Comparison of ENCODE assay signal across 15 cellular contexts in genomic region chr2:218991674-218992168, GRCh38. TPM values are rescaled to one million over a fixed set of nuclear protein-coding genes. Genes with fewer than 3 reads are reported as not detected.
DNase-seq lines count a peak whose midpoint lies in the region; ATAC-seq and TF ChIP-seq lines count a peak whose summit lies in the region.
"Had no signal": no experiment of that assay in that cellular context is flagged by ENCODE, and none has a peak within 500 bp of the region (broad histone marks: within the 10 kb centered on the region; RNA-seq: fewer than 3 reads in every experiment).

No MANE protein-coding gene starts in this region.

- no peaks in the 10 kb centered on the region for H3K9me3 ChIP-seq in breast epithelium
- no peaks in the 10 kb centered on the region for H3K9me3 ChIP-seq in spleen
- H3K9me3 ChIP-seq: Peyer's patch had no signal

- no peak overlapping the region for H3K4me3 Mint-ChIP-seq in MCF 10A (ENCODE audit: unreplicated experiment)

- peaks cover 2% of the 10 kb centered on the region for H3K36me3 Mint-ChIP-seq in MCF 10A (ENCODE audit: insufficient read depth, unreplicated experiment)

- ATAC-seq in SK-N-SH treated with all-trans-retinoic acid at 6 μM for 48 hours (0 out of 3 replicates have a peak, but pooled peaks have one; percentile 7), GM19452 (IDR thresholded peaks at IDR 0.05; ENCODE audit: unreplicated experiment) (no peak)

- peaks cover 15 to 90% of the 10 kb centered on the region in 2 donors for H3K27me3 ChIP-seq in breast epithelium
- peaks cover 16 to 100% (median 100%) of the 10 kb centered on the region in 7 donors for H3K27me3 ChIP-seq in spleen (replicated peaks in 1 of 7)

- intact Hi-C loops in MCF 10A (cut with micrococcal nuclease) (no loop called here), breast epithelium (cut with DNase I; ENCODE audit: low total_unique reads) (no loop called here), spleen (cut with DNase I; ENCODE audit: low total_unique reads) (no loop called here)

- WGBS in spleen, 5 donors = 3 to 17% (median 11%) methylated on average over 12 to 13 of the region's 13 CpGs

- H3K27ac Mint-ChIP-seq in MCF 10A (ENCODE audit: low read depth, unreplicated experiment) = no peak overlapping the region

- H3K27ac ChIP-seq in breast epithelium (no peak overlapping the region), spleen (no peak overlapping the region)
- H3K27ac ChIP-seq: coronary artery, parathyroid adenoma, Peyer's patch had no signal

- peaks cover 55% of the 10 kb centered on the region for H3K27me3 Mint-ChIP-seq in MCF 10A (ENCODE audit: insufficient read depth, unreplicated experiment)

- H3K4me1 ChIP-seq in breast epithelium (peaks cover 3 to 20% of the 10 kb centered on the region in 2 donors), spleen (peaks cover 17 to 35% (median 25%) of the 10 kb centered on the region in 6 donors)

- TF ChIP-seq CTCF in MCF 10A (IDR thresholded peaks at IDR 0.05; ENCODE audit: unreplicated experiment) (no peak), breast epithelium (IDR thresholded peaks at IDR 0.05) (no peak), fibroblast of the aortic adventitia (IDR thresholded peaks at IDR 0.05; ENCODE audit: insufficient read depth, low read length) (no peak), spleen (IDR thresholded peaks at IDR 0.05 in 8 of 11, conservative IDR thresholded peaks at IDR 0.05 in 3 of 11) (no peak)

- no TSS peak for BruUV-seq in MCF 10A (replicated peaks; lab: Mats Ljungman, UMichigan)

- H3K4me3 ChIP-seq in breast epithelium (no peak overlapping the region), fibroblast of the aortic adventitia (ENCODE audit: low read depth, low read length) (no peak overlapping the region), spleen (no peak overlapping the region)
- H3K4me3 ChIP-seq: coronary artery, lung, Peyer's patch had no signal

- H3K36me3 ChIP-seq in breast epithelium (no peaks in the 10 kb centered on the region), spleen (no peaks in the 10 kb centered on the region)
- H3K36me3 ChIP-seq: Peyer's patch had no signal

- POLR2A ChIA-PET in MCF 10A (lab: Yijun Ruan, JAX) = no interaction called here

- peak; percentile 26 for DNase-seq in MCF 10A (ENCODE audit: unreplicated experiment)
- DNase-seq in breast epithelium (ENCODE audit: low spot score in 2 of 2) = no peak
- peak; percentile 37 for DNase-seq in fibroblast of the aortic adventitia (ENCODE audit: low read depth)
- DNase-seq in spleen = peak; percentile 55
- DNase-seq in NCI-H446 treated with DMSO at 0.1 percent for 48 hours (lab: John Stamatoyannopoulos, UW) = no peak
- no peak for DNase-seq in COR-L47 (lab: John Stamatoyannopoulos, UW)
- DNase-seq: activated naive CD4-positive, alpha-beta T cell; NCI-H2171; T1000 had no signal

- H3K4me1 Mint-ChIP-seq in MCF 10A (ENCODE audit: insufficient read depth, unreplicated experiment) = no peaks in the 10 kb centered on the region

- CTCF ChIA-PET in MCF 10A (lab: Yijun Ruan, JAX) = interaction anchor here (0.7 to 0.9 kb wide), 2 partner anchors 105 to 152 kb away, joined by 3 to 4 read pairs; no protein-coding TSS in a partner anchor

- no peak for TF ChIP-seq POLR2A in breast epithelium (IDR thresholded peaks at IDR 0.05)
- TF ChIP-seq POLR2A in spleen (IDR thresholded peaks at IDR 0.05) = no peak

- no peaks in the 10 kb centered on the region for H3K9me3 Mint-ChIP-seq in MCF 10A (ENCODE audit: unreplicated experiment)

TF ChIP-seq in SK-N-SH treated with all-trans-retinoic acid at 6 μM for 48 hours, 23 proteins besides CTCF, POLR2A, EP300 and RAD21 (continues in another document):
- TF ChIP-seq TCF4 (CRISPR knock-in tag; IDR thresholded peaks at IDR 0.05; ENCODE audit: borderline replicate concordance) (no peak), ZNF8 (CRISPR knock-in tag; IDR thresholded peaks at IDR 0.05) (no peak), ARNTL (CRISPR knock-in tag; IDR thresholded peaks at IDR 0.05; ENCODE audit: borderline replicate concordance, low read depth) (no peak), TOX (CRISPR knock-in tag; IDR thresholded peaks at IDR 0.05; ENCODE audit: borderline replicate concordance) (no peak), SNAI2 (CRISPR knock-in tag; IDR thresholded peaks at IDR 0.05) (no peak), ZFP3 (CRISPR knock-in tag; IDR thresholded peaks at IDR 0.05) (no peak), TSHZ2 (CRISPR knock-in tag; IDR thresholded peaks at IDR 0.05) (no peak), RARB (CRISPR knock-in tag; IDR thresholded peaks at IDR 0.05) (no peak), GLIS3 (CRISPR knock-in tag; IDR thresholded peaks at IDR 0.05) (no peak), CSRNP3 (CRISPR knock-in tag; IDR thresholded peaks at IDR 0.05) (no peak), CSDC2 (CRISPR knock-in tag; IDR thresholded peaks at IDR 0.05) (no peak), ZNF565 (CRISPR knock-in tag; conservative IDR thresholded peaks at IDR 0.05; ENCODE audit: low read depth) (no peak), ZFP30 (CRISPR knock-in tag; IDR thresholded peaks at IDR 0.05) (no peak), PATZ1 (CRISPR knock-in tag; IDR thresholded peaks at IDR 0.05; ENCODE audit: borderline replicate concordance) (no peak), PPARA (CRISPR knock-in tag; IDR thresholded peaks at IDR 0.05; ENCODE audit: borderline replicate concordance) (no peak), OSR1 (CRISPR knock-in tag; IDR thresholded peaks at IDR 0.05) (no peak)

RNA-seq across cellular contexts. Expression of gene CRYBA2, which starts 1.5 kb away (rescaled TPM):
- total RNA-seq in MCF 10A (2022) (not detected in 2 replicates), breast epithelium (not detected), fibroblast of the aortic adventitia (ENCODE audit: low replicate concordance) (not detected in 2 replicates), spleen (not detected)
- polyA plus RNA-seq in spleen = not detected
- total RNA-seq: lung had no signal

RNA-seq across cellular contexts. Expression of gene FEV, which starts 6.7 kb away (rescaled TPM):
- not detected in 2 replicates for total RNA-seq in MCF 10A (2022)
- not detected for total RNA-seq in breast epithelium
- total RNA-seq in fibroblast of the aortic adventitia (ENCODE audit: low replicate concordance) = not detected in 2 replicates
- not detected for total RNA-seq in spleen
- not detected for polyA plus RNA-seq in spleen
- total RNA-seq: lung had no signal
- polyA plus RNA-seq: lung had no signal

RNA-seq across cellular contexts. Expression of gene CDK5R2, which starts 32.3 kb away (rescaled TPM):
- not detected in 2 replicates for total RNA-seq in MCF 10A (2022)
- total RNA-seq in breast epithelium = not detected
- total RNA-seq in fibroblast of the aortic adventitia (ENCODE audit: low replicate concordance) = not detected in 2 replicates
- not detected for total RNA-seq in spleen
- polyA plus RNA-seq in spleen = not detected

RNA-seq across cellular contexts. Expression of gene CFAP65, which starts 49.6 kb away (rescaled TPM):
- not detected in 2 replicates for total RNA-seq in MCF 10A (2022)
- under 1 TPM in 1 of 3 donors, not detected in 2; 0.33 TPM for total RNA-seq in breast epithelium
- total RNA-seq in fibroblast of the aortic adventitia (ENCODE audit: low replicate concordance) = not detected in 2 replicates
- under 1 TPM in 1 of 7 donors, not detected in 6; 0.28 TPM for total RNA-seq in spleen
- not detected for polyA plus RNA-seq in spleen

Comparison
In these comparisons a context has a peak if more than half of its experiments do, and no peak if none do; other contexts are left out.
1. DNase-seq: peak in MCF 10A (single experiment), fibroblast of the aortic adventitia (single experiment) and spleen (single experiment); none in breast epithelium (0 of 2), NCI-H446 treated with DMSO at 0.1 percent for 48 hours (single experiment) and COR-L47 (single experiment).